In the genomic region with DNA sequence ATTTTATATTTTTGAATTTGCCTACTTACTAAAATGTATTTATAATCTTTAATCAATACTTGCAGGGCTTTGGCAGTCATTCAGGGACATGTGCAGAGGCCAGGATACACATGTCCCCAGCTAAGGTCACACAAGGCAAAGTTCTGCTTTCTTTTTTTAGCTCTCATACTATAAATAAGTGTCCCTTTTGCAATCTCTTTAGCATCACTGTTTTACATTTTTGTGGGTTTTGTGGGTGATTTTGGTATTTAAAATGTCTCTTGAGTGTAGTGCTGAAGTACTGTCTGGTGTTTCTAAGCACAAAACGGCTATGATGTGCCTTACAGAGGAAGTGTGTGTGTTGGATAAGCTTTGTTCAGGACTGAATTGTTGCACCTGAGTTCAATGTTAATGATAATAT, we compare ENCODE assay signal across 9 cellular contexts.
DNase-seq lines count a peak whose midpoint lies in the region; ATAC-seq and TF ChIP-seq lines count a peak whose summit lies in the region.
"Had no signal": no experiment of that assay in that cellular context is flagged by ENCODE, and none has a peak within 500 bp of the region (broad histone marks: within the 10 kb centered on the region; RNA-seq: fewer than 3 reads in every experiment).

No MANE protein-coding gene starts in this region.

- ATAC-seq in GM21825 (IDR thresholded peaks at IDR 0.05; ENCODE audit: unreplicated experiment) (peak; percentile 79), T-helper 17 cell (no peak)

- H3K27me3 Mint-ChIP-seq in T-helper 17 cell: no peaks in the 10 kb centered on the region
- H3K27me3 Mint-ChIP-seq: stimulated activated naive CD8-positive, alpha-beta T cell treated with anti-CD3 and anti-CD28 coated beads, Interleukin-15, Interleukin-2, amounts not matched to agents 100 ng/mL and 50 ng/mL, for 24 hours had no signal

- H3K4me3 ChIP-seq in Karpas-422 (ENCODE audit: low read length): no peak overlapping the region
- no peak overlapping the region for H3K4me3 ChIP-seq in epithelial cell of proximal tubule (ENCODE audit: low read depth, low read length)

- no peaks in the 10 kb centered on the region for H3K4me1 Mint-ChIP-seq in T-helper 17 cell

- no peaks in the 10 kb centered on the region for H4K20me1 ChIP-seq in Karpas-422 (ENCODE audit: insufficient read depth, low read depth, low read length)

- no peak overlapping the region for H3K4me2 ChIP-seq in Karpas-422 (ENCODE audit: low read depth, low read length, poor library complexity, severe bottlenecking)

- H3K4me1 ChIP-seq in Karpas-422 (ENCODE audit: low read length): no peaks in the 10 kb centered on the region

- H3K27ac Mint-ChIP-seq in T-helper 17 cell: no peak overlapping the region
- H3K27ac Mint-ChIP-seq: stimulated activated naive CD8-positive, alpha-beta T cell treated with anti-CD3 and anti-CD28 coated beads, Interleukin-15, Interleukin-2, amounts not matched to agents 100 ng/mL and 50 ng/mL, for 24 hours had no signal

- no peak overlapping the region for H2AFZ ChIP-seq in Karpas-422 (ENCODE audit: low read length)

- no peaks in the 10 kb centered on the region for H3K79me2 ChIP-seq in Karpas-422 (ENCODE audit: low read length)

- no peaks in the 10 kb centered on the region for H3K27me3 ChIP-seq in Karpas-422 (ENCODE audit: low read length)

- peak; percentile 90 for DNase-seq in GF-D8 (lab: John Stamatoyannopoulos, UW)
- peak; percentile 48 for DNase-seq in Karpas-422
- DNase-seq in epithelial cell of proximal tubule (ENCODE audit: low read depth): peak; percentile 42
- DNase-seq in NCI-H2196 treated with DMSO at 0.1 percent for 48 hours (lab: John Stamatoyannopoulos, UW; ENCODE audit: unreplicated experiment): no peak
- no peak for DNase-seq in activated CD8-positive, alpha-beta memory T cell treated with anti-CD3 and anti-CD28 coated beads, Interleukin-2, amount 50 U/mL, for 4 hours
- DNase-seq in SHP77 treated with DMSO at 0.1 percent for 48 hours (lab: John Stamatoyannopoulos, UW): no peak
- DNase-seq in T-helper 17 cell: no peak

- H3K36me3 ChIP-seq in Karpas-422 (ENCODE audit: insufficient read depth, low read length): no peaks in the 10 kb centered on the region

- H3K4me3 Mint-ChIP-seq in T-helper 17 cell: no peak overlapping the region
- H3K4me3 Mint-ChIP-seq: stimulated activated naive CD8-positive, alpha-beta T cell treated with anti-CD3 and anti-CD28 coated beads, Interleukin-15, Interleukin-2, amounts not matched to agents 100 ng/mL and 50 ng/mL, for 24 hours had no signal

- no peak overlapping the region for H3K9ac ChIP-seq in Karpas-422 (ENCODE audit: low read length)

- H3K9me3 ChIP-seq in Karpas-422 (ENCODE audit: low read length) (peaks cover 4% of the 10 kb centered on the region; the same call in 1 of the 2 replicates), T-helper 17 cell (ENCODE audit: control insufficient read depth, low read length, poor library complexity, severe bottlenecking) (no peaks in the 10 kb centered on the region)

- TF ChIP-seq CTCF in epithelial cell of proximal tubule (conservative IDR thresholded peaks at IDR 0.05; ENCODE audit: low read depth, low read length): no peak

- no peaks in the 10 kb centered on the region for H3K36me3 Mint-ChIP-seq in T-helper 17 cell (ENCODE audit: low read depth)

- H3K27ac ChIP-seq in Karpas-422 (ENCODE audit: low read length): no peak overlapping the region

- no peaks in the 10 kb centered on the region for H3K9me2 ChIP-seq in Karpas-422 (replicated peaks; ENCODE audit: insufficient read depth, low read length)

Comparison
In these comparisons a context has a peak if more than half of its experiments do, and no peak if none do; other contexts are left out.
1. DNase-seq: peak in GF-D8 (single experiment), Karpas-422 (single experiment) and epithelial cell of proximal tubule (single experiment); none in NCI-H2196 treated with DMSO at 0.1 percent for 48 hours (single experiment), activated CD8-positive, alpha-beta memory T cell treated with anti-CD3 and anti-CD28 coated beads, Interleukin-2, amount 50 U/mL, for 4 hours (single experiment), SHP77 treated with DMSO at 0.1 percent for 48 hours (single experiment) and T-helper 17 cell (0 of 3).